Comparison of ENCODE assay signal across 1 cellular context in genomic region chr14:92451245-92451644, GRCh38.
TF ChIP-seq lines count a peak whose summit lies in the region.

No MANE protein-coding gene starts in this region.

TF ChIP-seq in WTC11, 78 proteins besides CTCF, POLR2A, EP300 and RAD21 (continued from another document):
- TF ChIP-seq CDX4 (CRISPR knock-in tag; IDR thresholded peaks at IDR 0.05; ENCODE audit: borderline replicate concordance), result no peak
- TF ChIP-seq ATF6 (CRISPR knock-in tag; IDR thresholded peaks at IDR 0.05), result no peak
- TF ChIP-seq ATF3 (CRISPR knock-in tag; conservative IDR thresholded peaks at IDR 0.05), result no peak
- no peak for TF ChIP-seq CREB1 (CRISPR knock-in tag; IDR thresholded peaks at IDR 0.05)
- no peak for TF ChIP-seq SMAD3 (CRISPR knock-in tag; IDR thresholded peaks at IDR 0.05; ENCODE audit: borderline replicate concordance)
- TF ChIP-seq PRRX2 (CRISPR knock-in tag; IDR thresholded peaks at IDR 0.05), result no peak
- no peak for TF ChIP-seq ZMAT4 (CRISPR knock-in tag; IDR thresholded peaks at IDR 0.05)
- no peak for TF ChIP-seq ZNF532 (CRISPR knock-in tag; IDR thresholded peaks at IDR 0.05; ENCODE audit: borderline replicate concordance)
